17 cellular contexts compared by ENCODE assay signal in the genomic region with DNA sequence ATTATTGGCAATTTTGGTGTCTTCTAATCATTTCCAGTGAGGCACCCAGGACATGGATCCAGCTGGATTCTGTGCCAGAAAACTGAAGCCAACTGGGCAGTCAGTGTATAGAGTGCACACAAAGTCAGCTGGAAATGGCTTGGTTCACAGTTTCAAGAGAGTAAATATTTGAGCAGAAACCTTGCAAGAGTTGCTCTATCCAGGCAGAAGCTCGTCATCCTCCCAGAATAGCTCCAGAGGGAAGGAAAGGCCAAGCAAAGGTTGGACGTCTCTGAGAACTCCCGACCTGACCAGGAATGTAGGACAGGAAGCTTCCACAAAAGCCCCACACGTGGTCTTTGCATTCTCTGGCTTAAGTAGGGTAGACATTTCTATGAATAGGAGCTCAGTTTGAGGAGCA.
A peak's percentile ranks its signal among the peaks of the same experiment; 100 is the strongest.
DNase-seq lines count a peak whose midpoint lies in the region; ATAC-seq and TF ChIP-seq lines count a peak whose summit lies in the region.
"Had no signal": no experiment of that assay in that cellular context is flagged by ENCODE, and none has a peak within 500 bp of the region (broad histone marks: within the 10 kb centered on the region; RNA-seq: fewer than 3 reads in every experiment).

No MANE protein-coding gene starts in this region.

- H3K36me3 ChIP-seq in mucosa of descending colon (ENCODE audit: low read depth), result no peaks in the 10 kb centered on the region
- peaks cover 0 to 8% (median 0%) of the 10 kb centered on the region in 3 donors for H3K36me3 ChIP-seq in Peyer's patch
- H3K36me3 ChIP-seq: ovary had no signal

- TF ChIP-seq POLR2A in Peyer's patch (IDR thresholded peaks at IDR 0.05), result no peak

- H3K27me3 ChIP-seq in Peyer's patch, result no peaks in the 10 kb centered on the region
- H3K27me3 ChIP-seq: ovary had no signal

- DNase-seq in GM04503 (ENCODE audit: low read depth) (peak; percentile 37), cardiac fibroblast (ENCODE audit: low read depth in 2 of 2) (peak; percentile 36 to 69), hepatic stellate cell (ENCODE audit: low spot score) (peak; percentile 89), skeletal muscle cell (ENCODE audit: low read depth) (peak; percentile 36), HuH-7.5 (ENCODE audit: low spot score) (no peak), HPDE6-E6E7 (ENCODE audit: extremely low spot score) (no peak), mucosa of descending colon (no peak), Peyer's patch (no peak)
- DNase-seq: activated CD4-positive, alpha-beta T cell treated with anti-CD3 and anti-CD28 coated beads, Interleukin-2, amount 10 ng/mL, durations not matched to agents 7 days and 5 days; C1 segment of cervical spinal cord; endodermal cell; KBM-7; NCI-H1436 treated with DMSO at 0.1 percent for 48 hours; NCI-H524; ovary; PC-9; stimulated activated CD4-positive, alpha-beta T cell treated with anti-CD3 and anti-CD28 coated beads, Interleukin-2, amount 100 ng/mL, for 48 hours had no signal

- intact Hi-C loops in mucosa of descending colon (cut with DNase I, micrococcal nuclease), result no loop called here

- H3K27ac ChIP-seq in Peyer's patch, result no peak overlapping the region
- H3K27ac ChIP-seq: ovary, PC-9 had no signal

- ATAC-seq in mucosa of descending colon, result no peak

- H3K4me1 ChIP-seq in mucosa of descending colon (ENCODE audit: low read depth) (no peaks in the 10 kb centered on the region), Peyer's patch (no peaks in the 10 kb centered on the region)

- H3K4me3 ChIP-seq in cardiac fibroblast (replicated peaks in 1 of 2; ENCODE audit: low read depth in 2 of 2, low read length in 2 of 2), result no peak overlapping the region
- H3K4me3 ChIP-seq in skeletal muscle cell (ENCODE audit: low read depth, low read length), result no peak overlapping the region
- no peak overlapping the region for H3K4me3 ChIP-seq in mucosa of descending colon
- H3K4me3 ChIP-seq in Peyer's patch, result no peak overlapping the region
- H3K4me3 ChIP-seq: ovary, PC-9 had no signal

- H3K9me3 ChIP-seq in mucosa of descending colon, result no peaks in the 10 kb centered on the region
- H3K9me3 ChIP-seq in Peyer's patch, result no peaks in the 10 kb centered on the region
- H3K9me3 ChIP-seq: ovary had no signal

- no peak for TF ChIP-seq CTCF in cardiac fibroblast (IDR thresholded peaks at IDR 0.05; ENCODE audit: low read depth, low read length)
- no peak for TF ChIP-seq CTCF in mucosa of descending colon (IDR thresholded peaks at IDR 0.05)
- TF ChIP-seq CTCF in Peyer's patch (IDR thresholded peaks at IDR 0.05), result no peak

Comparison
In these comparisons a context has a peak if more than half of its experiments do, and no peak if none do; other contexts are left out.
1. DNase-seq: peak in GM04503 (single experiment), cardiac fibroblast (2 of 2), hepatic stellate cell (single experiment) and skeletal muscle cell (single experiment); none in HuH-7.5 (single experiment), HPDE6-E6E7 (single experiment), mucosa of descending colon (0 of 3) and Peyer's patch (0 of 3).